ENCODE assay signal across 28 cellular contexts in genomic region chr6:90619221-90619620, GRCh38.
"Had no signal": no experiment of that assay in that cellular context is flagged by ENCODE, and none has a peak within 500 bp of the region (broad histone marks: within the 10 kb centered on the region; RNA-seq: fewer than 3 reads in every experiment).

No MANE protein-coding gene starts in this region.

- H3K4me1 Mint-ChIP-seq: naive thymus-derived CD8-positive, alpha-beta T cell; neural crest cell; stimulated activated effector memory CD8-positive, alpha-beta T cell treated with anti-CD3 and anti-CD28 coated beads, Interleukin-12 subunit alpha, Interleukin-12 subunit beta, amount 100 ng/mL, for 72 hours; stimulated activated naive B cell treated with anti-CD40 and anti-IgM and Interleukin-4, amounts not matched to agents 10 μg/mL and 1 μg/mL and 100 μg/mL, for 72 hours had no signal

- H3K9me3 ChIP-seq: neutrophil, pancreas, psoas muscle, right lobe of liver, stomach, suprapubic skin, testis, tibial artery, transverse colon, upper lobe of right lung, uterus had no signal

- H3K36me3 ChIP-seq: neutrophil, pancreas, right lobe of liver, sigmoid colon, stomach, suprapubic skin, tibial artery, transverse colon, upper lobe of right lung, uterus had no signal

- DNase-seq: naive thymus-derived CD8-positive, alpha-beta T cell; nephron progenitor cell; nucleus accumbens; pancreas; psoas muscle; right cardiac atrium; right lobe of liver; sigmoid colon; small intestine; stimulated activated CD4-positive, alpha-beta T cell treated with anti-CD3 and anti-CD28 coated beads, Interleukin-15, amount 100 ng/mL, for 24 hours; stimulated activated CD4-positive, alpha-beta T cell treated with anti-CD3 and anti-CD28 coated beads, Interleukin-2, amount 100 ng/mL, for 24 hours; stimulated activated CD4-positive, alpha-beta T cell treated with anti-CD3 and anti-CD28 coated beads, Interleukin-2, amount 100 ng/mL, for 48 hours; stimulated activated CD4-positive, alpha-beta T cell treated with anti-CD3 and anti-CD28 coated beads, Interleukin-4, amount 100 ng/mL, for 24 hours; stimulated activated naive B cell treated with anti-CD40 and anti-IgM and Interleukin-4, amounts not matched to agents 10 μg/mL and 1 μg/mL and 100 μg/mL, for 72 hours; stimulated activated naive CD4-positive, alpha-beta T cell treated with Interleukin-2 at 50 U/mL for 16 hours; stomach; testis; tibial artery; transverse colon; upper lobe of right lung; uterus had no signal

- H3K4me3 ChIP-seq: pancreas, psoas muscle, right lobe of liver, sigmoid colon, stomach, suprapubic skin, testis, tibial artery, transverse colon, upper lobe of right lung, uterus had no signal

- H3K27ac ChIP-seq: neutrophil, pancreas, psoas muscle, right lobe of liver, sigmoid colon, stomach, suprapubic skin, testis, tibial artery, transverse colon, upper lobe of right lung, uterus had no signal

- H3K4me1 ChIP-seq: pancreas, psoas muscle, right lobe of liver, sigmoid colon, stomach, suprapubic skin, testis, tibial artery, transverse colon, upper lobe of right lung, uterus had no signal

- ATAC-seq: naive thymus-derived CD8-positive, alpha-beta T cell; natural killer cell treated with Interleukin-12 subunit alpha and Interleukin-12 subunit beta and Interleukin-15 and Interleukin-18, amount 100 ng/mL, for 72 hours; pancreas; psoas muscle; right cardiac atrium; right lobe of liver; stimulated activated effector memory CD8-positive, alpha-beta T cell treated with anti-CD3 and anti-CD28 coated beads, Interleukin-12 subunit alpha, Interleukin-12 subunit beta, amount 100 ng/mL, for 72 hours; stimulated activated naive B cell treated with anti-CD40 and anti-IgM and Interleukin-4, amounts not matched to agents 10 μg/mL and 1 μg/mL and 100 μg/mL, for 72 hours; upper lobe of right lung had no signal

- H3K4me3 Mint-ChIP-seq: naive thymus-derived CD8-positive, alpha-beta T cell; natural killer cell treated with Interleukin-12 subunit alpha and Interleukin-12 subunit beta and Interleukin-15 and Interleukin-18, amount 100 ng/mL, for 72 hours; nephron progenitor cell; neural crest cell; stimulated activated effector memory CD8-positive, alpha-beta T cell treated with anti-CD3 and anti-CD28 coated beads, Interleukin-12 subunit alpha, Interleukin-12 subunit beta, amount 100 ng/mL, for 72 hours; stimulated activated naive B cell treated with anti-CD40 and anti-IgM and Interleukin-4, amounts not matched to agents 10 μg/mL and 1 μg/mL and 100 μg/mL, for 72 hours; stimulated activated naive CD8-positive, alpha-beta T cell treated with anti-CD3 and anti-CD28 coated beads, Interleukin-15, Interleukin-2, amounts not matched to agents 100 ng/mL and 50 ng/mL, for 24 hours; type B pancreatic cell had no signal

- H3K36me3 Mint-ChIP-seq: stimulated activated effector memory CD8-positive, alpha-beta T cell treated with anti-CD3 and anti-CD28 coated beads, Interleukin-12 subunit alpha, Interleukin-12 subunit beta, amount 100 ng/mL, for 72 hours; type B pancreatic cell had no signal

- H3K27me3 ChIP-seq: right lobe of liver, testis, uterus had no signal

- H3K27ac Mint-ChIP-seq: naive thymus-derived CD8-positive, alpha-beta T cell; natural killer cell treated with Interleukin-12 subunit alpha and Interleukin-12 subunit beta and Interleukin-15 and Interleukin-18, amount 100 ng/mL, for 72 hours; nephron progenitor cell; stimulated activated effector memory CD8-positive, alpha-beta T cell treated with anti-CD3 and anti-CD28 coated beads, Interleukin-12 subunit alpha, Interleukin-12 subunit beta, amount 100 ng/mL, for 72 hours; stimulated activated naive B cell treated with anti-CD40 and anti-IgM and Interleukin-4, amounts not matched to agents 10 μg/mL and 1 μg/mL and 100 μg/mL, for 72 hours; stimulated activated naive CD8-positive, alpha-beta T cell treated with anti-CD3 and anti-CD28 coated beads, Interleukin-15, Interleukin-2, amounts not matched to agents 100 ng/mL and 50 ng/mL, for 24 hours; type B pancreatic cell had no signal
